Comparison of ENCODE assay signal across 1 cellular context in genomic region chr4:15938640-15939039, GRCh38.
TF ChIP-seq lines count a peak whose summit lies in the region.

Gene FGFBP1 (minus strand): TSS chr4:15938740. CDS start chr4:15936632, 2,108 bp downstream.

TF ChIP-seq in A549, 52 proteins besides CTCF, POLR2A, EP300 and RAD21 (continued from another document):
- TF ChIP-seq, protein P1, sequence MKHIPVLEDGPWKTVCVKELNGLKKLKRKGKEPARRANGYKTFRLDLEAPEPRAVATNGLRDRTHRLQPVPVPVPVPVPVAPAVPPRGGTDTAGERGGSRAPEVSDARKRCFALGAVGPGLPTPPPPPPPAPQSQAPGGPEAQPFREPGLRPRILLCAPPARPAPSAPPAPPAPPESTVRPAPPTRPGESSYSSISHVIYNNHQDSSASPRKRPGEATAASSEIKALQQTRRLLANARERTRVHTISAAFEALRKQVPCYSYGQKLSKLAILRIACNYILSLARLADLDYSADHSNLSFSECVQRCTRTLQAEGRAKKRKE (CRISPR knock-in tag; IDR thresholded peaks at IDR 0.05; ENCODE audit: low read depth): no peak
- no peak for TF ChIP-seq HOXA7 (CRISPR knock-in tag; IDR thresholded peaks at IDR 0.05)
- no peak for TF ChIP-seq MYC (IDR thresholded peaks at IDR 0.05; ENCODE audit: borderline replicate concordance, low read length)
- no peak for TF ChIP-seq CEBPB (IDR thresholded peaks at IDR 0.05)
